Comparison of ENCODE assay signal across 1 cellular context in genomic region chr20:7392551-7392950, GRCh38.
TF ChIP-seq lines count a peak whose summit lies in the region.

No MANE protein-coding gene starts in this region.

TF ChIP-seq in H1, 55 proteins besides CTCF, POLR2A, EP300 and RAD21 (continued from another document):
- TF ChIP-seq CHD7 (IDR thresholded peaks at IDR 0.05; ENCODE audit: insufficient replicate concordance, low read length) = no peak
- no peak for TF ChIP-seq CBX8 (IDR thresholded peaks at IDR 0.05; ENCODE audit: borderline replicate concordance, low read depth, low read length)
- TF ChIP-seq TCF12 (IDR thresholded peaks at IDR 0.05; ENCODE audit: low read depth, low read length) = no peak
- TF ChIP-seq CTBP2 (IDR thresholded peaks at IDR 0.05; ENCODE audit: borderline replicate concordance, insufficient read depth, insufficient read length, low read length) = no peak
